In the genomic region with DNA sequence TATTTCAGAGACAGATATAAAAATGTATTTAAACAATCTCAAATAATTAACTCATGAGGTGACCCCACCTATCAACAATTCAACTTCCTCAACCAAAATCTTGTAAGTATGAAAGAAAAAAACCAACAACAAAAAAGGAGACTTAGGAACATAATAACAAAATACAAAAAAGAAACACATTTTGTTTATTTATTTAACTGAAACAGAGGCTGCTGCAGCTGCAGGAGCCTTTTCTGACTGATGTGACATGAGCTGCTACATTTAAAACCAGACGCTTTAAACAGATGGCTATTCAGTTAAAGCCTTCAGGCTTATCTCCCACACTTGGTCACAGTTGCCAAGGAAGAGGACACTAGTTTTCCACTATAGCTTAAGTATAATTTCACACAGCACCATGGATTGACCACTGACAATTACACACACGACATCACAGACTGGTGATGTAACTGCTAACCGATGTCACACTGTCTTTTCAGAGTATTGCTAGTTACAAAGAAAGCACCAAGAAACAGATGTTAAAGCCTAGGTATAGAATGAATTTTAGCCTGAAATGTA, we compare ENCODE assay signal across 8 cellular contexts.
DNase-seq lines count a peak whose midpoint lies in the region; ATAC-seq and TF ChIP-seq lines count a peak whose summit lies in the region.

No MANE protein-coding gene starts in this region.

- H3K9me3 ChIP-seq in right atrium auricular region (no peaks in the 10 kb centered on the region), right cardiac atrium (ENCODE audit: control insufficient read depth, low read length) (no peaks in the 10 kb centered on the region), upper lobe of right lung (no peaks in the 10 kb centered on the region)

- H3K27me3 ChIP-seq in right atrium auricular region (no peaks in the 10 kb centered on the region), right cardiac atrium (ENCODE audit: control insufficient read depth, insufficient read depth) (no peaks in the 10 kb centered on the region), upper lobe of right lung (no peaks in the 10 kb centered on the region)

- DNase-seq in Right ventricle myocardium superior, result no peak
- no peak for DNase-seq in right atrium auricular region (ENCODE audit: low spot score)
- no peak for DNase-seq in right cardiac atrium
- no peak for DNase-seq in upper lobe of right lung
- no peak for DNase-seq in GM20000 (ENCODE audit: low spot score)
- DNase-seq in NCI-H128 (lab: John Stamatoyannopoulos, UW; ENCODE audit: unreplicated experiment), result no peak

- no peak overlapping the region for H3K4me3 ChIP-seq in right atrium auricular region
- H3K4me3 ChIP-seq in right cardiac atrium (ENCODE audit: low read length), result no peak overlapping the region
- no peak overlapping the region for H3K4me3 ChIP-seq in upper lobe of right lung

- H3K4me1 ChIP-seq in right atrium auricular region (peaks cover 0 to 47% of the 10 kb centered on the region in 2 donors), right cardiac atrium (ENCODE audit: control insufficient read depth, insufficient read depth, low read length) (peaks cover 7% of the 10 kb centered on the region), upper lobe of right lung (peaks cover 31% of the 10 kb centered on the region)

- 15% methylated on average over 3 of the region's 3 CpGs for WGBS in right cardiac atrium

- H3K36me3 ChIP-seq in right atrium auricular region (no peaks in the 10 kb centered on the region), upper lobe of right lung (no peaks in the 10 kb centered on the region)

- no peak for TF ChIP-seq CTCF in right atrium auricular region (IDR thresholded peaks at IDR 0.05)
- TF ChIP-seq CTCF in VCaP (conservative IDR thresholded peaks at IDR 0.05), result no peak
- TF ChIP-seq CTCF in upper lobe of right lung (IDR thresholded peaks at IDR 0.05), result no peak
- TF ChIP-seq CTCF in GM20000 (IDR thresholded peaks at IDR 0.05; ENCODE audit: extremely low read depth, missing control alignments), result no peak

- peak; percentile 42 for ATAC-seq in Right ventricle myocardium superior (ENCODE audit: poor library complexity)
- ATAC-seq in right cardiac atrium, result peak; percentile 35 to 41
- peak; percentile 25 for ATAC-seq in upper lobe of right lung
- no peak for ATAC-seq in GM18909 (IDR thresholded peaks at IDR 0.05; ENCODE audit: poor library complexity, unreplicated experiment)

- intact Hi-C loops in Right ventricle myocardium superior (cut with DNase I), result no loop called here
- intact Hi-C loops in right cardiac atrium (cut with DNase I), result no loop called here
- intact Hi-C loops in upper lobe of right lung (cut with DNase I), result no loop called here

- peak overlapping the region in 1 of 2 donors; percentile 52 for H3K27ac ChIP-seq in right atrium auricular region
- peak overlapping the region; percentile 34 for H3K27ac ChIP-seq in VCaP
- H3K27ac ChIP-seq in right cardiac atrium (ENCODE audit: low read length), result no peak overlapping the region
- no peak overlapping the region for H3K27ac ChIP-seq in upper lobe of right lung
